ENCODE assay signal across 8 cellular contexts in genomic region chr10:72086466-72087391, GRCh38. TPM values are rescaled to one million over a fixed set of nuclear protein-coding genes. Genes with fewer than 3 reads are reported as not detected.
DNase-seq lines count a peak whose midpoint lies in the region; ATAC-seq and TF ChIP-seq lines count a peak whose summit lies in the region.

No MANE protein-coding gene starts in this region.

- H3K27ac Mint-ChIP-seq in activated CD4-positive, alpha-beta memory T cell treated with anti-CD3 and anti-CD28 coated beads for 36 hours, result peak overlapping the region; percentile 92

- H3K36me3 Mint-ChIP-seq in activated CD4-positive, alpha-beta memory T cell treated with anti-CD3 and anti-CD28 coated beads for 36 hours, result peaks cover 38% of the 10 kb centered on the region

- H3K9me3 Mint-ChIP-seq in activated CD4-positive, alpha-beta memory T cell treated with anti-CD3 and anti-CD28 coated beads for 36 hours, result no peaks in the 10 kb centered on the region

- H3K36me3 ChIP-seq in neutrophil (no peaks in the 10 kb centered on the region), urinary bladder (ENCODE audit: insufficient read depth) (no peaks in the 10 kb centered on the region)

- intact Hi-C loops in activated CD4-positive, alpha-beta memory T cell treated with anti-CD3 and anti-CD28 coated beads for 36 hours (cut with micrococcal nuclease), result loop anchor here (5.0 kb wide), 1 partner anchor 36 kb away; no protein-coding TSS in a partner anchor

- CTCF ChIA-PET in activated CD4-positive, alpha-beta memory T cell treated with anti-CD3 and anti-CD28 coated beads for 36 hours (lab: Charles Lee), result interaction anchor here (0.7 to 4.0 kb wide), 5 partner anchors 38 to 250 kb away, joined by 3 to 15 read pairs (median 4); no protein-coding TSS in a partner anchor

- peak overlapping the region; percentile 91 for H3K4me3 Mint-ChIP-seq in activated CD4-positive, alpha-beta memory T cell treated with anti-CD3 and anti-CD28 coated beads for 36 hours

- WGBS in urinary bladder, result 52% methylated on average over 61 of the region's 61 CpGs

- H3K27me3 Mint-ChIP-seq in activated CD4-positive, alpha-beta memory T cell treated with anti-CD3 and anti-CD28 coated beads for 36 hours, result no peaks in the 10 kb centered on the region

- peaks cover 57% of the 10 kb centered on the region for H3K4me1 Mint-ChIP-seq in activated CD4-positive, alpha-beta memory T cell treated with anti-CD3 and anti-CD28 coated beads for 36 hours (ENCODE audit: low read depth)

- H3K4me1 ChIP-seq in neutrophil (ENCODE audit: control insufficient read depth in 1 of 2, insufficient read depth in 1 of 2, low read depth in 1 of 2, low read length in 1 of 2), result peaks cover 19 to 22% of the 10 kb centered on the region in 2 experiments
- H3K4me1 ChIP-seq in urinary bladder (ENCODE audit: insufficient read depth), result no peaks in the 10 kb centered on the region

- H3K27me3 ChIP-seq in neutrophil, result peaks cover 65% of the 10 kb centered on the region

- no peak for ATAC-seq in GM18858 (IDR thresholded peaks at IDR 0.05; ENCODE audit: unreplicated experiment)

- H3K27ac ChIP-seq in neutrophil (no peak overlapping the region), urinary bladder (ENCODE audit: low read depth) (peak overlapping the region; percentile 53)

- POLR2A ChIA-PET in activated CD4-positive, alpha-beta memory T cell treated with anti-CD3 and anti-CD28 coated beads for 36 hours (lab: Charles Lee), result interaction anchor here (1.1 to 3.0 kb wide), 7 partner anchors 8 to 247 kb away, joined by 3 to 16 read pairs (median 4); partner anchors contain the start of gene DDIT4

- H3K4me3 ChIP-seq in epithelial cell of proximal tubule (ENCODE audit: low read depth, low read length), result peak overlapping the region; percentile 39
- peak overlapping the region; percentile 58 to 59 for H3K4me3 ChIP-seq in neutrophil (ENCODE audit: low read depth in 1 of 2, low read length in 1 of 2)
- peak overlapping the region; percentile 33 for H3K4me3 ChIP-seq in urinary bladder (ENCODE audit: low read depth, low read length)

- no peak for TF ChIP-seq CTCF in epithelial cell of proximal tubule (conservative IDR thresholded peaks at IDR 0.05; ENCODE audit: low read depth, low read length)
- no peak for TF ChIP-seq CTCF in neutrophil (IDR thresholded peaks at IDR 0.05)

- H3K9me3 ChIP-seq in neutrophil, result no peaks in the 10 kb centered on the region

- DNase-seq in GM03348 (ENCODE audit: low spot score) (peak; percentile 2), epithelial cell of proximal tubule (ENCODE audit: low read depth) (no peak), COLO668 (lab: John Stamatoyannopoulos, UW; ENCODE audit: unreplicated experiment) (no peak), RKO (ENCODE audit: low spot score) (no peak)
- DNase-seq in activated CD4-positive, alpha-beta memory T cell treated with anti-CD3 and anti-CD28 coated beads for 36 hours, result peak; percentile 72

RNA-seq across cellular contexts. Expression of gene SPOCK2, which starts 1.6 kb away (rescaled TPM):
- 100 to 1,000 TPM; 216 to 218 TPM for total RNA-seq in activated CD4-positive, alpha-beta memory T cell treated with anti-CD3 and anti-CD28 coated beads for 36 hours
- total RNA-seq in epithelial cell of proximal tubule, result 27.9 and 63.7 TPM in 2 replicates
- total RNA-seq in urinary bladder, result 3.2 TPM
- polyA plus RNA-seq in urinary bladder, result 10.1 TPM

Comparison
In these comparisons a context has a peak if more than half of its experiments do, and no peak if none do; other contexts are left out.
1. DNase-seq: peak in GM03348 (single experiment) and activated CD4-positive, alpha-beta memory T cell treated with anti-CD3 and anti-CD28 coated beads for 36 hours (single experiment); none in epithelial cell of proximal tubule (single experiment), COLO668 (single experiment) and RKO (single experiment).
2. Peak in every context shown above with its lines, with median percentiles within 50 percentile points of each other: H3K4me3 ChIP-seq.